22 cellular contexts compared by ENCODE assay signal in the genomic region with DNA sequence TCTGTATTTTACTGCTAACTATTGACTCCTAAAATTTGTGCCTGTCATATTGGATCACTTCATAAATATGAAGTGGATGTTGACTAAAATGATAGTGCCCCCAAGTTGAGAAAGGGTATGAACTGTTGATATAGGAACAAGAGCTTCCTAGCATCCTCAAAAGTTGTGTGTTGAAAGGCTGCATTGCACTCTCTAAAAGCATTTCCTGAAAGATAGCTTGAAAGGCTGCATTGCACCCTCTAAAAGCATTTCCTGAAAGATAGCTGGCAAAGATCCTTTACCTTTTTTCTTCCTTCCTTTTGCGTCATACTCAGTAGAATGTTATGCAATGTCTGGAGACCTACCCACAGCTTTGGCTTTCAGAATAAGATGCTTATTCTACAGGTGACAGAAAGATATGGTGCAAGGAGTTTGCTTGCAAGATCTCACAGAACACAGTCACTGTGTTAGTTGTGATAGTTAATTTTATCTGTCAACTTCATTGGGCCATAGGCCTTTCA.
"Had no signal": no experiment of that assay in that cellular context is flagged by ENCODE, and none has a peak within 500 bp of the region (broad histone marks: within the 10 kb centered on the region; RNA-seq: fewer than 3 reads in every experiment).

No MANE protein-coding gene starts in this region.

- H3K4me2 ChIP-seq: hepatocyte had no signal

- H3K36me3 ChIP-seq: esophagus muscularis mucosa, gastroesophageal sphincter, heart left ventricle, ovary, sigmoid colon, suprapubic skin had no signal

- H2AFZ ChIP-seq: hepatocyte had no signal

- H3K27me3 ChIP-seq: dorsolateral prefrontal cortex, esophagus muscularis mucosa, foreskin keratinocyte, gastroesophageal sphincter, heart left ventricle, hepatocyte, ovary, sigmoid colon, suprapubic skin had no signal

- FAIRE-seq: kidney, urothelium cell line had no signal

- H3K27me3 Mint-ChIP-seq: stimulated activated naive B cell treated with anti-CD40 and anti-IgM and Interleukin-4, amounts not matched to agents 10 μg/mL and 1 μg/mL and 100 μg/mL, for 72 hours; stimulated activated naive CD8-positive, alpha-beta T cell treated with anti-CD3 and anti-CD28 coated beads, Interleukin-15, Interleukin-2, amounts not matched to agents 100 ng/mL and 50 ng/mL, for 24 hours; type B pancreatic cell had no signal

- H3K79me2 ChIP-seq: hepatocyte had no signal

- H3K4me1 Mint-ChIP-seq: endodermal cell; natural killer cell; stimulated activated naive B cell treated with anti-CD40 and anti-IgM and Interleukin-4, amounts not matched to agents 10 μg/mL and 1 μg/mL and 100 μg/mL, for 72 hours had no signal

- H3K27ac Mint-ChIP-seq: endodermal cell; natural killer cell; stimulated activated naive B cell treated with anti-CD40 and anti-IgM and Interleukin-4, amounts not matched to agents 10 μg/mL and 1 μg/mL and 100 μg/mL, for 72 hours; stimulated activated naive CD8-positive, alpha-beta T cell treated with anti-CD3 and anti-CD28 coated beads, Interleukin-15, Interleukin-2, amounts not matched to agents 100 ng/mL and 50 ng/mL, for 24 hours; type B pancreatic cell had no signal

- H3K9me3 ChIP-seq: esophagus muscularis mucosa, gastroesophageal sphincter, ovary, psoas muscle, sigmoid colon, suprapubic skin had no signal

- H3K4me3 Mint-ChIP-seq: endodermal cell; natural killer cell; stimulated activated naive B cell treated with anti-CD40 and anti-IgM and Interleukin-4, amounts not matched to agents 10 μg/mL and 1 μg/mL and 100 μg/mL, for 72 hours; stimulated activated naive CD8-positive, alpha-beta T cell treated with anti-CD3 and anti-CD28 coated beads, Interleukin-15, Interleukin-2, amounts not matched to agents 100 ng/mL and 50 ng/mL, for 24 hours; type B pancreatic cell had no signal

- ATAC-seq: foreskin keratinocyte; gastroesophageal sphincter; heart left ventricle; left lobe of liver; natural killer cell; psoas muscle; right cardiac atrium; stimulated activated naive B cell treated with anti-CD40 and anti-IgM and Interleukin-4, amounts not matched to agents 10 μg/mL and 1 μg/mL and 100 μg/mL, for 72 hours had no signal

- H3K27ac ChIP-seq: dorsolateral prefrontal cortex, esophagus muscularis mucosa, foreskin keratinocyte, gastroesophageal sphincter, heart left ventricle, hepatocyte, ovary, psoas muscle, sigmoid colon, suprapubic skin had no signal

- H3K9me3 Mint-ChIP-seq: endodermal cell; stimulated activated naive B cell treated with anti-CD40 and anti-IgM and Interleukin-4, amounts not matched to agents 10 μg/mL and 1 μg/mL and 100 μg/mL, for 72 hours had no signal

- H3K4me1 ChIP-seq: esophagus muscularis mucosa, foreskin keratinocyte, gastroesophageal sphincter, heart left ventricle, psoas muscle, sigmoid colon, suprapubic skin had no signal

- DNase-seq: dorsolateral prefrontal cortex; effector CD8-positive, alpha-beta T cell; endodermal cell; foreskin keratinocyte; heart left ventricle; kidney; natural killer cell; occipital lobe; ovary; posterior cingulate gyrus; psoas muscle; right cardiac atrium; sigmoid colon; stimulated activated naive B cell treated with anti-CD40 and anti-IgM and Interleukin-4, amounts not matched to agents 10 μg/mL and 1 μg/mL and 100 μg/mL, for 72 hours had no signal

- H3K36me3 Mint-ChIP-seq: stimulated activated naive B cell treated with anti-CD40 and anti-IgM and Interleukin-4, amounts not matched to agents 10 μg/mL and 1 μg/mL and 100 μg/mL, for 72 hours; type B pancreatic cell had no signal

- H3K4me3 ChIP-seq: dorsolateral prefrontal cortex, esophagus muscularis mucosa, gastroesophageal sphincter, heart left ventricle, hepatocyte, ovary, psoas muscle, sigmoid colon, suprapubic skin had no signal
